ENCODE assay signal across 1 cellular context in the genomic region with DNA sequence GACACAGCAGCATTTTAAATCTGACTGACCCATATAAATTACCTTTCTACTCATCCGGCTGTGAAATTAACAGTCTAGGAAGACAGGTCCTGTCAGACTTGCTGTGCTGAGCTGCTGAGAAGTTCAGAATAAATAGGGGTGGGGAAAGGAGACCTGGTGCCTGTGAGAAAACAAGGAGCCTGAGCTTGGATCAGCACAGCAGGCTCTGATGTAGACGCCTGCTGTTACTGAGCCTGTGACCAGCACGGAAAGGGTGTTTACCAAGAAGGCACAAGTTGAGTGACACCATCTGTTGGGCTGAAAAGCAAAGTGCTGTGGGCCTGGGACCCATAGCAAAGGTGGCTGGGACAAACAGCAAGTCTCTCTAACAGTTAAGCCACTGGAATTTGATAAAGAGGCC.
TF ChIP-seq lines count a peak whose summit lies in the region.

No MANE protein-coding gene starts in this region.

TF ChIP-seq in H1, 55 proteins besides CTCF, POLR2A, EP300 and RAD21:
- TF ChIP-seq POU5F1 (IDR thresholded peaks at IDR 0.05; ENCODE audit: low read depth, low read length) (no peak), TAF1 (IDR thresholded peaks at IDR 0.05; ENCODE audit: low read depth, low read length) (no peak), GABPA (IDR thresholded peaks at IDR 0.05; ENCODE audit: borderline replicate concordance, insufficient read depth, low read length) (no peak), CBX8 (IDR thresholded peaks at IDR 0.05; ENCODE audit: borderline replicate concordance, low read depth, low read length) (no peak), CHD1 (IDR thresholded peaks at IDR 0.05; ENCODE audit: low read depth, low read length) (no peak), YY1 (IDR thresholded peaks at IDR 0.05; ENCODE audit: low read depth, low read length) (no peak), SIN3A (conservative IDR thresholded peaks at IDR 0.05 in 1 of 2, IDR thresholded peaks at IDR 0.05 in 1 of 2; ENCODE audit: low read depth in 1 of 2, low read length in 2 of 2) (no peak), SP2 (IDR thresholded peaks at IDR 0.05; ENCODE audit: low read length) (no peak), BACH1 (IDR thresholded peaks at IDR 0.05; ENCODE audit: low read length) (no peak), HDAC2 (IDR thresholded peaks at IDR 0.05; ENCODE audit: borderline replicate concordance in 1 of 2, low read depth in 2 of 2, low read length in 2 of 2) (no peak), SIRT6 (IDR thresholded peaks at IDR 0.05; ENCODE audit: low read length) (no peak), JUND (IDR thresholded peaks at IDR 0.05; ENCODE audit: low read length) (no peak), KDM1A (IDR thresholded peaks at IDR 0.05; ENCODE audit: borderline replicate concordance, low read length) (no peak), CBX5 (IDR thresholded peaks at IDR 0.05; ENCODE audit: low read depth, low read length) (no peak), FOSL1 (IDR thresholded peaks at IDR 0.05; ENCODE audit: insufficient read depth, low read depth, low read length) (no peak), TAF7 (optimal IDR thresholded peaks at IDR 0.05; ENCODE audit: borderline replicate concordance, low read depth, low read length) (no peak)
- TF ChIP-seq, protein P1, sequence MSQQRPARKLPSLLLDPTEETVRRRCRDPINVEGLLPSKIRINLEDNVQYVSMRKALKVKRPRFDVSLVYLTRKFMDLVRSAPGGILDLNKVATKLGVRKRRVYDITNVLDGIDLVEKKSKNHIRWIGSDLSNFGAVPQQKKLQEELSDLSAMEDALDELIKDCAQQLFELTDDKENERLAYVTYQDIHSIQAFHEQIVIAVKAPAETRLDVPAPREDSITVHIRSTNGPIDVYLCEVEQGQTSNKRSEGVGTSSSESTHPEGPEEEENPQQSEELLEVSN (IDR thresholded peaks at IDR 0.05) = no peak
- TF ChIP-seq, protein P2, sequence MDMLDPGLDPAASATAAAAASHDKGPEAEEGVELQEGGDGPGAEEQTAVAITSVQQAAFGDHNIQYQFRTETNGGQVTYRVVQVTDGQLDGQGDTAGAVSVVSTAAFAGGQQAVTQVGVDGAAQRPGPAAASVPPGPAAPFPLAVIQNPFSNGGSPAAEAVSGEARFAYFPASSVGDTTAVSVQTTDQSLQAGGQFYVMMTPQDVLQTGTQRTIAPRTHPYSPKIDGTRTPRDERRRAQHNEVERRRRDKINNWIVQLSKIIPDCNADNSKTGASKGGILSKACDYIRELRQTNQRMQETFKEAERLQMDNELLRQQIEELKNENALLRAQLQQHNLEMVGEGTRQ (IDR thresholded peaks at IDR 0.05; ENCODE audit: low read length) = no peak
- TF ChIP-seq, protein P3, sequence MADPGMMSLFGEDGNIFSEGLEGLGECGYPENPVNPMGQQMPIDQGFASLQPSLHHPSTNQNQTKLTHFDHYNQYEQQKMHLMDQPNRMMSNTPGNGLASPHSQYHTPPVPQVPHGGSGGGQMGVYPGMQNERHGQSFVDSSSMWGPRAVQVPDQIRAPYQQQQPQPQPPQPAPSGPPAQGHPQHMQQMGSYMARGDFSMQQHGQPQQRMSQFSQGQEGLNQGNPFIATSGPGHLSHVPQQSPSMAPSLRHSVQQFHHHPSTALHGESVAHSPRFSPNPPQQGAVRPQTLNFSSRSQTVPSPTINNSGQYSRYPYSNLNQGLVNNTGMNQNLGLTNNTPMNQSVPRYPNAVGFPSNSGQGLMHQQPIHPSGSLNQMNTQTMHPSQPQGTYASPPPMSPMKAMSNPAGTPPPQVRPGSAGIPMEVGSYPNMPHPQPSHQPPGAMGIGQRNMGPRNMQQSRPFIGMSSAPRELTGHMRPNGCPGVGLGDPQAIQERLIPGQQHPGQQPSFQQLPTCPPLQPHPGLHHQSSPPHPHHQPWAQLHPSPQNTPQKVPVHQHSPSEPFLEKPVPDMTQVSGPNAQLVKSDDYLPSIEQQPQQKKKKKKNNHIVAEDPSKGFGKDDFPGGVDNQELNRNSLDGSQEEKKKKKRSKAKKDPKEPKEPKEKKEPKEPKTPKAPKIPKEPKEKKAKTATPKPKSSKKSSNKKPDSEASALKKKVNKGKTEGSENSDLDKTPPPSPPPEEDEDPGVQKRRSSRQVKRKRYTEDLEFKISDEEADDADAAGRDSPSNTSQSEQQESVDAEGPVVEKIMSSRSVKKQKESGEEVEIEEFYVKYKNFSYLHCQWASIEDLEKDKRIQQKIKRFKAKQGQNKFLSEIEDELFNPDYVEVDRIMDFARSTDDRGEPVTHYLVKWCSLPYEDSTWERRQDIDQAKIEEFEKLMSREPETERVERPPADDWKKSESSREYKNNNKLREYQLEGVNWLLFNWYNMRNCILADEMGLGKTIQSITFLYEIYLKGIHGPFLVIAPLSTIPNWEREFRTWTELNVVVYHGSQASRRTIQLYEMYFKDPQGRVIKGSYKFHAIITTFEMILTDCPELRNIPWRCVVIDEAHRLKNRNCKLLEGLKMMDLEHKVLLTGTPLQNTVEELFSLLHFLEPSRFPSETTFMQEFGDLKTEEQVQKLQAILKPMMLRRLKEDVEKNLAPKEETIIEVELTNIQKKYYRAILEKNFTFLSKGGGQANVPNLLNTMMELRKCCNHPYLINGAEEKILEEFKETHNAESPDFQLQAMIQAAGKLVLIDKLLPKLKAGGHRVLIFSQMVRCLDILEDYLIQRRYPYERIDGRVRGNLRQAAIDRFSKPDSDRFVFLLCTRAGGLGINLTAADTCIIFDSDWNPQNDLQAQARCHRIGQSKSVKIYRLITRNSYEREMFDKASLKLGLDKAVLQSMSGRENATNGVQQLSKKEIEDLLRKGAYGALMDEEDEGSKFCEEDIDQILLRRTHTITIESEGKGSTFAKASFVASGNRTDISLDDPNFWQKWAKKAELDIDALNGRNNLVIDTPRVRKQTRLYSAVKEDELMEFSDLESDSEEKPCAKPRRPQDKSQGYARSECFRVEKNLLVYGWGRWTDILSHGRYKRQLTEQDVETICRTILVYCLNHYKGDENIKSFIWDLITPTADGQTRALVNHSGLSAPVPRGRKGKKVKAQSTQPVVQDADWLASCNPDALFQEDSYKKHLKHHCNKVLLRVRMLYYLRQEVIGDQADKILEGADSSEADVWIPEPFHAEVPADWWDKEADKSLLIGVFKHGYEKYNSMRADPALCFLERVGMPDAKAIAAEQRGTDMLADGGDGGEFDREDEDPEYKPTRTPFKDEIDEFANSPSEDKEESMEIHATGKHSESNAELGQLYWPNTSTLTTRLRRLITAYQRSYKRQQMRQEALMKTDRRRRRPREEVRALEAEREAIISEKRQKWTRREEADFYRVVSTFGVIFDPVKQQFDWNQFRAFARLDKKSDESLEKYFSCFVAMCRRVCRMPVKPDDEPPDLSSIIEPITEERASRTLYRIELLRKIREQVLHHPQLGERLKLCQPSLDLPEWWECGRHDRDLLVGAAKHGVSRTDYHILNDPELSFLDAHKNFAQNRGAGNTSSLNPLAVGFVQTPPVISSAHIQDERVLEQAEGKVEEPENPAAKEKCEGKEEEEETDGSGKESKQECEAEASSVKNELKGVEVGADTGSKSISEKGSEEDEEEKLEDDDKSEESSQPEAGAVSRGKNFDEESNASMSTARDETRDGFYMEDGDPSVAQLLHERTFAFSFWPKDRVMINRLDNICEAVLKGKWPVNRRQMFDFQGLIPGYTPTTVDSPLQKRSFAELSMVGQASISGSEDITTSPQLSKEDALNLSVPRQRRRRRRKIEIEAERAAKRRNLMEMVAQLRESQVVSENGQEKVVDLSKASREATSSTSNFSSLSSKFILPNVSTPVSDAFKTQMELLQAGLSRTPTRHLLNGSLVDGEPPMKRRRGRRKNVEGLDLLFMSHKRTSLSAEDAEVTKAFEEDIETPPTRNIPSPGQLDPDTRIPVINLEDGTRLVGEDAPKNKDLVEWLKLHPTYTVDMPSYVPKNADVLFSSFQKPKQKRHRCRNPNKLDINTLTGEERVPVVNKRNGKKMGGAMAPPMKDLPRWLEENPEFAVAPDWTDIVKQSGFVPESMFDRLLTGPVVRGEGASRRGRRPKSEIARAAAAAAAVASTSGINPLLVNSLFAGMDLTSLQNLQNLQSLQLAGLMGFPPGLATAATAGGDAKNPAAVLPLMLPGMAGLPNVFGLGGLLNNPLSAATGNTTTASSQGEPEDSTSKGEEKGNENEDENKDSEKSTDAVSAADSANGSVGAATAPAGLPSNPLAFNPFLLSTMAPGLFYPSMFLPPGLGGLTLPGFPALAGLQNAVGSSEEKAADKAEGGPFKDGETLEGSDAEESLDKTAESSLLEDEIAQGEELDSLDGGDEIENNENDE (IDR thresholded peaks at IDR 0.05; ENCODE audit: insufficient replicate concordance, low read length) = no peak
